ENCODE assay signal across 35 cellular contexts in the genomic region with DNA sequence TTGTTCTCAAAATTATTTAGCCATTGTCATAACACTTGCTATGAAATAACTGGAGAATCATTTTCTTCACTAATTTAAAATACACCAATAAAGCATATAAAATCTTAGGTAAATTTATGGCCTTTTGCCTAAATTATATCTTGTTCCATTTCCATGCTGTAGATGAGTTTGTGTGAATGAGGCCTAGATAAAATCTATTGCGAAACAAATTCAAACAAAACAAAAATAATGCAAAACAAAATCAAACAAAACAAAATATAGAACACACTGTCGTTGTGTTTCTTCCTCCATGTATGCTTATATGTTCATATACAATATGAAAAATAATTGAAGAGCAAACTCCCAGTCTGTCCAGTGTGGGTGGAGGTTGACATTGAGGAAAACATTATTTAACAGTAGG.
"Had no signal": no experiment of that assay in that cellular context is flagged by ENCODE, and none has a peak within 500 bp of the region (broad histone marks: within the 10 kb centered on the region; RNA-seq: fewer than 3 reads in every experiment).

No MANE protein-coding gene starts in this region.

- H3K9me3 ChIP-seq: MG63 had no signal

- H3K4me3 ChIP-seq: MG63 had no signal

- DNase-seq: Karpas-422, Kasumi-1, MG63, MM.1S, MV-4-11, NCI-H1092, NCI-H1092 treated with DMSO at 0.1 percent for 48 hours, NCI-H1105, NCI-H1105 treated with DMSO at 0.1 percent for 48 hours, NCI-H1417, NCI-H1417 treated with DMSO at 0.1 percent for 48 hours, NCI-H1436, NCI-H1436 treated with DMSO at 0.1 percent for 48 hours, NCI-H146, NCI-H1694, NCI-H1694 treated with DMSO at 0.1 percent for 48 hours, NCI-H187, NCI-H187 treated with DMSO at 0.1 percent for 48 hours, NCI-H1930, NCI-H2029, NCI-H2029 treated with DMSO at 0.1 percent for 48 hours, NCI-H2081, NCI-H2081 treated with DMSO at 0.1 percent for 48 hours, NCI-H2107, NCI-H2171, NCI-H2171 treated with DMSO at 0.1 percent for 48 hours, NCI-H2227 treated with DMSO at 0.1 percent for 48 hours, NCI-H226, NCI-H345, NCI-H446, NCI-H446 treated with DMSO at 0.1 percent for 48 hours, NCI-H510A, NCI-H510A treated with DMSO at 0.1 percent for 48 hours, NCI-H524, NCI-H524 treated with DMSO at 0.1 percent for 48 hours had no signal

- H3K27me3 ChIP-seq: MG63 had no signal

- H3K36me3 ChIP-seq: MG63 had no signal
